ENCODE assay signal across 21 cellular contexts in the genomic region with DNA sequence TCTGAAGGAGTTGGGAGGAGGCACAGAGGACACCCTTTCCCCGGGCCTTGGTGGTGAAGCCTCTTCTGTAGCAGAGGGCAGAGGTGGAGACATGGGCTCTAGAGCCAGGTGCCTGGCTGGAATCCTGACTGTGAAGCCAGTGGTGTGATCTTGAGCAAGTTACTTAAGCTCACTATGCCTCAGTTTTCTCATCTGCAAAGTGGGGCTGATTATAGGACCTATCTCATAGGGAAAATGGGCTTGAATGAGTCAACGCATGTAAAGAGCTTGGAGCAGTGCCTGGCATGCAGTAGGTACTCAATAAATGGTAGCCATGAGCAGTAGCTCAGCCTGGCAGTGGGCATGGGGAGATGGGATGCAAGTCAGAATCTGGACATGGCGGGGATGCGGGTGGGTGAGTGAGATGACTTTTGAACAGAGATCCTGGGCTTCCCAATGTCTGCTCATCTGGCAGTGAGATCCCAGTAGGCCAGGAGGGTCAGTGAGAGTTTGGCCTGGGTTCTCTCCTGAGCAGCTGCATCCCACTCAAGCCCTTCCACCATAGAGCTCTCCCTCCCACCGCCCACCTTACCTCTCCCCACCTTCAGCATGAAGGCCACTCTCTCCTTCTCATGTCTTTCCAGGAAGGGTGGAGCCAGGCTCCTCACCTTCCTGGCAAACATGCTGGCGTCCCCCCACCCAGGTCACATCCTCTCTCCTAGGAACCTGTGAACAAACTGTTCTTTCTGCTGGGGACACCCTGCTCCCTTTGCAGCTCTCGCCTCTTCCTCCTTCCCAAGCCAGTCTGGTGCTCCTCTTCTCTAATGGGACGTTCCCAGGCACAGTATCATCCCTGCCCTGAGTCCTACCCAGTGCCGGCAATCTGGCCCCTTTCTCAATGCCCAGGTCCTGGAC. TPM values are rescaled to one million over a fixed set of nuclear protein-coding genes. Genes with fewer than 3 reads are reported as not detected.
DNase-seq lines count a peak whose midpoint lies in the region; ATAC-seq, FAIRE-seq and TF ChIP-seq lines count a peak whose summit lies in the region.
"Had no signal": no experiment of that assay in that cellular context is flagged by ENCODE, and none has a peak within 500 bp of the region (broad histone marks: within the 10 kb centered on the region; RNA-seq: fewer than 3 reads in every experiment).

No MANE protein-coding gene starts in this region.

- H3K9me3 ChIP-seq in CD4-positive, alpha-beta memory T cell (ENCODE audit: control insufficient read depth in 1 of 2, low read length in 2 of 2), result no peaks in the 10 kb centered on the region
- H3K9me3 ChIP-seq in K562 (replicated peaks; ENCODE audit: control insufficient read depth, insufficient read depth, low read depth, low read length) (no peaks in the 10 kb centered on the region), mucosa of rectum (ENCODE audit: control insufficient read depth in 2 of 2, low read length in 2 of 2) (no peaks in the 10 kb centered on the region), subcutaneous abdominal adipose tissue (ENCODE audit: control insufficient read depth in 5 of 5, low read length in 5 of 5) (no peaks in the 10 kb centered on the region)

- H3K9me1 ChIP-seq in K562 (ENCODE audit: control insufficient read depth, insufficient read depth, low read length), result no peaks in the 10 kb centered on the region

- 56% methylated on average over 8 of the region's 9 CpGs for WGBS in K562 (ENCODE audit: insufficient coverage, low coverage, missing lambda C conversion rate)

- no peak for DNase-seq in CD4-positive, alpha-beta memory T cell
- no peak for DNase-seq in K562 (ENCODE audit: extremely low read depth in 1 of 4, low spot score in 3 of 4)
- DNase-seq in inferior parietal cortex (ENCODE audit: extremely low spot score), result no peak
- DNase-seq in NCI-H1417 treated with DMSO at 0.1 percent for 48 hours (lab: John Stamatoyannopoulos, UW), result no peak
- DNase-seq in iPS-NIHi7 (ENCODE audit: extremely low spot score), result no peak
- DNase-seq: activated CD4-positive, alpha-beta T cell treated with anti-CD3 and anti-CD28 coated beads for 4 hours; activated T-cell treated with anti-CD3 and anti-CD28 coated beads, Interleukin-2, amount 50 U/mL, for 48 hours; GDM1; Kasumi-1; NCI-H2029; NCI-H748 treated with DMSO at 0.1 percent for 48 hours; stimulated activated CD4-positive, alpha-beta T cell treated with anti-CD3 and anti-CD28 coated beads, Interleukin-2, amount 100 ng/mL, for 24 hours; stimulated activated CD8-positive, alpha-beta memory T cell treated with anti-CD3 and anti-CD28 coated beads, Interleukin-4, amount 100 ng/mL, for 48 hours; T-helper 2 cell had no signal

- no peak overlapping the region for H3K4me2 ChIP-seq in K562 (ENCODE audit: insufficient read depth, low read length)

- CTCF ChIA-PET in CD4-positive, alpha-beta memory T cell (lab: Charles Lee; ENCODE audit: partially characterized antibody), result interaction anchor here (17.6 kb wide), 1 partner anchor 39 kb away, joined by 562 read pairs; a partner anchor contains a TSS
- CTCF ChIA-PET in K562 (lab: Yijun Ruan, JAX; ENCODE audit: low intra/inter-chr PET ratio), result no interaction called here

- H3K9ac ChIP-seq in K562 (ENCODE audit: insufficient read depth in 1 of 2, low read depth in 2 of 2, low read length in 2 of 2), result peak overlapping the region in 1 of 2 experiments; percentile 43; a peak in 1 of 4 replicates
- no peak overlapping the region for H3K9ac ChIP-seq in mucosa of rectum (ENCODE audit: low read depth in 1 of 2, low read length in 2 of 2)
- H3K9ac ChIP-seq in subcutaneous abdominal adipose tissue (ENCODE audit: low read length in 5 of 5), result peak overlapping the region in 1 of 5 donors; percentile 32

- in situ Hi-C loops in K562 (cut with MboI), result no loop called here

- peaks cover 23 to 36% (median 30%) of the 10 kb centered on the region in 4 donors for H3K4me1 Mint-ChIP-seq in CD4-positive, alpha-beta memory T cell

- BruUV-seq in K562 (replicated peaks; lab: Mats Ljungman, UMichigan), result no TSS peak

- no peaks in the 10 kb centered on the region for H3K36me3 ChIP-seq in CD4-positive, alpha-beta memory T cell (ENCODE audit: insufficient read depth, low read length)
- no peaks in the 10 kb centered on the region for H3K36me3 ChIP-seq in K562 (ENCODE audit: control insufficient read depth, insufficient read depth, low read length)
- no peaks in the 10 kb centered on the region for H3K36me3 ChIP-seq in mucosa of rectum (ENCODE audit: control insufficient read depth in 2 of 2, insufficient read depth in 2 of 2, low read length in 2 of 2)
- no peaks in the 10 kb centered on the region for H3K36me3 ChIP-seq in subcutaneous abdominal adipose tissue (ENCODE audit: control insufficient read depth in 5 of 5, insufficient read depth in 5 of 5, low read length in 5 of 5)

- TF ChIP-seq RAD21 in K562 (CRISPR knock-in tag; conservative IDR thresholded peaks at IDR 0.05 in 1 of 2, IDR thresholded peaks at IDR 0.05 in 1 of 2), result no peak

- peaks cover 41% of the 10 kb centered on the region for H3K4me1 ChIP-seq in CD4-positive, alpha-beta memory T cell (ENCODE audit: insufficient read depth, low read length)
- H3K4me1 ChIP-seq in K562 (replicated peaks in 1 of 2; ENCODE audit: control insufficient read depth in 2 of 2, insufficient read depth in 2 of 2, low read length in 2 of 2) (peaks cover 40 to 43% of the 10 kb centered on the region in 2 experiments), mucosa of rectum (ENCODE audit: control insufficient read depth in 2 of 2, insufficient read depth in 2 of 2, low read length in 2 of 2) (peaks cover 42 to 49% of the 10 kb centered on the region in 2 donors), subcutaneous abdominal adipose tissue (ENCODE audit: control insufficient read depth in 5 of 5, insufficient read depth in 5 of 5, low read length in 5 of 5) (peaks cover 7 to 33% (median 21%) of the 10 kb centered on the region in 5 donors)

- H3K27me3 ChIP-seq in CD4-positive, alpha-beta memory T cell (ENCODE audit: insufficient read depth, low read length), result no peaks in the 10 kb centered on the region
- H3K27me3 ChIP-seq in K562 (ENCODE audit: control insufficient read depth in 2 of 2, insufficient read depth in 2 of 2, low read length in 2 of 2) (no peaks in the 10 kb centered on the region; a peak in 1 of 5 replicates), mucosa of rectum (ENCODE audit: control insufficient read depth in 2 of 2, insufficient read depth in 2 of 2, low read length in 2 of 2) (no peaks in the 10 kb centered on the region), subcutaneous abdominal adipose tissue (ENCODE audit: control insufficient read depth in 5 of 5, insufficient read depth in 4 of 5, low read length in 5 of 5) (peaks cover 0 to 6% (median 0%) of the 10 kb centered on the region in 5 donors)

- no peak overlapping the region for H3K27ac Mint-ChIP-seq in CD4-positive, alpha-beta memory T cell

- H3K4me3 ChIP-seq in CD4-positive, alpha-beta memory T cell (ENCODE audit: low read length in 2 of 2), result no peak overlapping the region
- H3K4me3 ChIP-seq in K562 (no peak overlapping the region), mucosa of rectum (ENCODE audit: low read length in 2 of 2) (peak overlapping the region in 1 of 2 donors; percentile 23), subcutaneous abdominal adipose tissue (ENCODE audit: low read depth in 1 of 5, low read length in 5 of 5) (peak overlapping the region; percentile 19 to 59 (median 53))

- intact Hi-C loops in CD4-positive, alpha-beta memory T cell (cut with micrococcal nuclease), result no loop called here
- intact Hi-C loops in K562 (cut with micrococcal nuclease), result no loop called here

- peaks cover 3 to 8% of the 10 kb centered on the region in 2 donors for H3K27me3 Mint-ChIP-seq in CD4-positive, alpha-beta memory T cell

- H4K20me1 ChIP-seq in K562 (replicated peaks; ENCODE audit: control insufficient read depth, insufficient read depth, low read length), result no peaks in the 10 kb centered on the region

- no peak for TF ChIP-seq CTCF in K562 (IDR thresholded peaks at IDR 0.05 in 2 of 3, conservative IDR thresholded peaks at IDR 0.05 in 1 of 3; ENCODE audit: insufficient read depth in 2 of 3, low read depth in 1 of 3, low read length in 3 of 3)

- FAIRE-seq in K562 (lab: Jason Lieb, UNC), result no peak
- FAIRE-seq: urothelium cell line had no signal

- TF ChIP-seq EP300 in K562 (IDR thresholded peaks at IDR 0.05; ENCODE audit: low read length), result no peak

- H3K36me3 Mint-ChIP-seq in CD4-positive, alpha-beta memory T cell, result peaks cover 0 to 3% of the 10 kb centered on the region in 2 donors

- H3K4me3 Mint-ChIP-seq in CD4-positive, alpha-beta memory T cell, result peak overlapping the region in 5 of 8 donors; percentile 1 to 30 (median 8)

- H2AFZ ChIP-seq in K562 (ENCODE audit: low read depth, low read length), result no peak overlapping the region

- ATAC-seq in K562, result no peak
- ATAC-seq in GM21619 (IDR thresholded peaks at IDR 0.05; ENCODE audit: unreplicated experiment), result no peak
- ATAC-seq: Right ventricle myocardium inferior had no signal

- POLR2A ChIA-PET in CD4-positive, alpha-beta memory T cell (lab: Charles Lee; ENCODE audit: partially characterized antibody), result interaction anchor here (1.0 to 5.4 kb wide), 3 partner anchors 12 to 42 kb away, joined by 3 to 34 read pairs (median 19); a partner anchor contains a TSS
- POLR2A ChIA-PET in K562 (lab: Yijun Ruan, JAX), result interaction anchor here (1.0 to 1.7 kb wide), 2 partner anchors 13 to 51 kb away, joined by 3 to 8 read pairs; a partner anchor contains a TSS

- H3K9me3 Mint-ChIP-seq in CD4-positive, alpha-beta memory T cell, result peaks cover 0 to 2% (median 0%) of the 10 kb centered on the region in 8 donors

- no peak overlapping the region for H3K27ac ChIP-seq in CD4-positive, alpha-beta memory T cell (ENCODE audit: low read depth, low read length)
- H3K27ac ChIP-seq in K562 (ENCODE audit: extremely low read depth, low read depth, low read length) (no peak overlapping the region), mucosa of rectum (ENCODE audit: low read depth in 2 of 2, low read length in 2 of 2) (peak overlapping the region; percentile 37 to 71), subcutaneous abdominal adipose tissue (ENCODE audit: low read depth, low read length) (no peak overlapping the region)

- H3K79me2 ChIP-seq in K562 (ENCODE audit: control insufficient read depth, insufficient read depth, low read length), result no peaks in the 10 kb centered on the region

- no peak for TF ChIP-seq POLR2A in K562 (conservative IDR thresholded peaks at IDR 0.05)

RNA-seq across cellular contexts. Expression of a gene that starts 13.1 kb away (rescaled TPM):
- 10 to 100 TPM; 39.6 to 39.9 TPM for total RNA-seq in CD4-positive, alpha-beta memory T cell
- 10 to 100 TPM in 1 of 2 donors, 1 to 10 TPM in 1; 3.0 to 17.1 TPM for polyA plus RNA-seq in CD4-positive, alpha-beta memory T cell
- 7.1 and 12.2 TPM in 2 replicates for total RNA-seq in K562 (2011; cell fraction: chromatin; rRNA removed; ENCODE audit: low replicate concordance)
- total RNA-seq in K562 (2011; cell fraction: nucleolus; rRNA removed), result 3.4 and 3.7 TPM in 2 replicates
- 4.2 and 9.5 TPM in 2 replicates for total RNA-seq in K562 (2011; cell fraction: nucleoplasm; rRNA removed)
- total RNA-seq in K562 (2014; rRNA removed) (2.1 and 2.8 TPM in 2 replicates), K562 (2014; rRNA removed; fragmentation: Illumina TruSeq; extraction: Trizol) (1.5 and 2.3 TPM in 2 replicates), K562 (2015; rRNA removed; fragmentation: Illumina TruSeq; extraction: Trizol) (1.4 and 1.5 TPM in 2 replicates), K562 (2021) (15.9 and 17.4 TPM in 2 replicates)
- polyA plus RNA-seq in K562 (2011; rRNA removed) (2.3 and 5.0 TPM in 2 replicates), K562 (2014; fragmentation: Illumina TruSeq; extraction: Trizol) (19.1 and 22.3 TPM in 2 replicates), K562 (2014; fragmentation: Nextera tagmentation; extraction: Ambion mirVana) (under 1 TPM; 0.77 to 0.88 TPM), K562 (2014; rRNA removed) (6.1 and 6.5 TPM in 2 replicates)
- polyA plus RNA-seq in K562 (2011; cell fraction: cytosol; rRNA removed), result 2.4 and 4.0 TPM in 2 replicates
- polyA plus RNA-seq in K562 (2011; cell fraction: nucleus; rRNA removed), result 7.3 and 11.1 TPM in 2 replicates
- polyA plus RNA-seq in K562 (2012), result 21.1 and 27.4 TPM in 2 replicates
- polyA minus RNA-seq in K562 (2011; rRNA and poly(A)+ RNA removed), result 1.8 and 2.7 TPM in 2 replicates
- polyA minus RNA-seq in K562 (2011; cell fraction: cytosol; rRNA and poly(A)+ RNA removed), result 5.8 and 6.6 TPM in 2 replicates
- polyA minus RNA-seq in K562 (2011; cell fraction: nucleus; rRNA and poly(A)+ RNA removed), result 1.2 and 1.3 TPM in 2 replicates

RNA-seq across cellular contexts. Expression of a gene that starts 32.0 kb away (rescaled TPM):
- total RNA-seq in CD4-positive, alpha-beta memory T cell, result not detected
- polyA plus RNA-seq in CD4-positive, alpha-beta memory T cell, result not detected
- 4.1 and 13.9 TPM in 2 replicates for total RNA-seq in K562 (2011; cell fraction: chromatin; rRNA removed; ENCODE audit: low replicate concordance)
- 7.8 and 13.2 TPM in 2 replicates for total RNA-seq in K562 (2011; cell fraction: nucleolus; rRNA removed)
- total RNA-seq in K562 (2011; cell fraction: nucleoplasm; rRNA removed), result 7.0 and 11.1 TPM in 2 replicates
- total RNA-seq in K562 (2014; rRNA removed) (2.2 TPM in 2 replicates), K562 (2014; rRNA removed; fragmentation: Illumina TruSeq; extraction: Trizol) (1.6 and 2.0 TPM in 2 replicates), K562 (2015; rRNA removed; fragmentation: Illumina TruSeq; extraction: Trizol) (1.1 TPM in 2 replicates), K562 (2021) (6.9 and 7.9 TPM in 2 replicates)
- polyA plus RNA-seq in K562 (2011; rRNA removed) (5.2 and 5.5 TPM in 2 replicates), K562 (2014; fragmentation: Illumina TruSeq; extraction: Trizol) (2.9 and 4.1 TPM in 2 replicates), K562 (2014; fragmentation: Nextera tagmentation; extraction: Ambion mirVana) (under 1 TPM; 0.11 TPM), K562 (2014; rRNA removed) (4.6 and 4.7 TPM in 2 replicates)
- 4.0 and 12.5 TPM in 2 replicates for polyA plus RNA-seq in K562 (2011; cell fraction: cytosol; rRNA removed)
- 9.0 and 21.6 TPM in 2 replicates for polyA plus RNA-seq in K562 (2011; cell fraction: nucleus; rRNA removed)
- polyA plus RNA-seq in K562 (2012), result 9.4 and 10.4 TPM in 2 replicates
- polyA minus RNA-seq in K562 (2011; rRNA and poly(A)+ RNA removed), result 3.1 and 4.7 TPM in 2 replicates
- 4.2 and 7.2 TPM in 2 replicates for polyA minus RNA-seq in K562 (2011; cell fraction: cytosol; rRNA and poly(A)+ RNA removed)
- polyA minus RNA-seq in K562 (2011; cell fraction: nucleus; rRNA and poly(A)+ RNA removed), result 7.6 and 8.6 TPM in 2 replicates

RNA-seq across cellular contexts. Expression of a gene that starts 41.9 kb away (rescaled TPM):
- total RNA-seq in CD4-positive, alpha-beta memory T cell, result 10 to 100 TPM; 26.4 to 30.5 TPM
- 10 to 100 TPM; 15.7 to 19.5 TPM for polyA plus RNA-seq in CD4-positive, alpha-beta memory T cell
- 69.2 and 220 TPM in 2 replicates for total RNA-seq in K562 (2011; cell fraction: chromatin; rRNA removed; ENCODE audit: low replicate concordance)
- 148 and 158 TPM in 2 replicates for total RNA-seq in K562 (2011; cell fraction: nucleolus; rRNA removed)
- 96.5 and 102 TPM in 2 replicates for total RNA-seq in K562 (2011; cell fraction: nucleoplasm; rRNA removed)
- total RNA-seq in K562 (2014; rRNA removed) (23.2 and 29.9 TPM in 2 replicates), K562 (2014; rRNA removed; fragmentation: Illumina TruSeq; extraction: Trizol) (5.7 and 8.5 TPM in 2 replicates), K562 (2015; rRNA removed; fragmentation: Illumina TruSeq; extraction: Trizol) (11.8 and 13.7 TPM in 2 replicates), K562 (2021) (24.0 and 28.8 TPM in 2 replicates)
- polyA plus RNA-seq in K562 (2011; rRNA removed) (19.3 and 32.0 TPM in 2 replicates), K562 (2014; fragmentation: Illumina TruSeq; extraction: Trizol) (13.6 and 20.9 TPM in 2 replicates), K562 (2014; fragmentation: Nextera tagmentation; extraction: Ambion mirVana) (1 to 10 TPM in 1 of 2 experiments, under 1 TPM in 1; 0.25 to 1.2 TPM), K562 (2014; rRNA removed) (31.9 and 32.9 TPM in 2 replicates)
- polyA plus RNA-seq in K562 (2011; cell fraction: cytosol; rRNA removed), result 25.1 and 31.5 TPM in 2 replicates
- polyA plus RNA-seq in K562 (2011; cell fraction: nucleus; rRNA removed), result 364 and 377 TPM in 2 replicates
- polyA plus RNA-seq in K562 (2012), result 26.3 and 41.4 TPM in 2 replicates
- 10.1 and 10.3 TPM in 2 replicates for polyA minus RNA-seq in K562 (2011; rRNA and poly(A)+ RNA removed)
- polyA minus RNA-seq in K562 (2011; cell fraction: cytosol; rRNA and poly(A)+ RNA removed), result 6.3 and 8.0 TPM in 2 replicates
- 64.5 and 81.4 TPM in 2 replicates for polyA minus RNA-seq in K562 (2011; cell fraction: nucleus; rRNA and poly(A)+ RNA removed)

RNA-seq across cellular contexts. Expression of a gene that starts 51.5 kb away (rescaled TPM):
- under 1 TPM; 0.23 to 0.69 TPM for total RNA-seq in CD4-positive, alpha-beta memory T cell
- polyA plus RNA-seq in CD4-positive, alpha-beta memory T cell, result not detected
- 1.0 and 1.1 TPM in 2 replicates for total RNA-seq in K562 (2011; cell fraction: chromatin; rRNA removed; ENCODE audit: low replicate concordance)
- total RNA-seq in K562 (2011; cell fraction: nucleolus; rRNA removed), result 0.50 and 0.66 TPM in 2 replicates
- total RNA-seq in K562 (2011; cell fraction: nucleoplasm; rRNA removed), result 1.1 TPM in 2 replicates
- total RNA-seq in K562 (2014; rRNA removed) (0.37 TPM in 1 of 2 replicates, not detected in the other), K562 (2014; rRNA removed; fragmentation: Illumina TruSeq; extraction: Trizol) (0.22 and 0.40 TPM in 2 replicates), K562 (2015; rRNA removed; fragmentation: Illumina TruSeq; extraction: Trizol) (0.47 and 0.64 TPM in 2 replicates), K562 (2021) (0.73 and 1.0 TPM in 2 replicates)
- polyA plus RNA-seq in K562 (2011; rRNA removed) (0.59 and 0.72 TPM in 2 replicates), K562 (2014; fragmentation: Illumina TruSeq; extraction: Trizol) (1.4 and 1.9 TPM in 2 replicates), K562 (2014; fragmentation: Nextera tagmentation; extraction: Ambion mirVana) (under 1 TPM; 0.39 TPM), K562 (2014; rRNA removed) (0.53 and 1.4 TPM in 2 replicates)
- 0.88 and 0.94 TPM in 2 replicates for polyA plus RNA-seq in K562 (2011; cell fraction: cytosol; rRNA removed)
- 1.5 and 2.2 TPM in 2 replicates for polyA plus RNA-seq in K562 (2011; cell fraction: nucleus; rRNA removed)
- 1.5 and 2.6 TPM in 2 replicates for polyA plus RNA-seq in K562 (2012)
- polyA minus RNA-seq in K562 (2011; rRNA and poly(A)+ RNA removed), result 0.30 and 0.42 TPM in 2 replicates
- polyA minus RNA-seq in K562 (2011; cell fraction: cytosol; rRNA and poly(A)+ RNA removed), result not detected in 2 replicates
- 0.27 and 0.44 TPM in 2 replicates for polyA minus RNA-seq in K562 (2011; cell fraction: nucleus; rRNA and poly(A)+ RNA removed)
- total RNA-seq: mesenteric fat pad, pulmonary artery endothelial cell had no signal

RNA-seq across cellular contexts. Expression of a gene that starts 51.6 kb away (rescaled TPM):
- 10 to 100 TPM; 39.6 to 41.4 TPM for total RNA-seq in CD4-positive, alpha-beta memory T cell
- polyA plus RNA-seq in CD4-positive, alpha-beta memory T cell, result 10 to 100 TPM; 45.9 to 69.6 TPM
- 25.1 and 49.5 TPM in 2 replicates for total RNA-seq in K562 (2011; cell fraction: chromatin; rRNA removed; ENCODE audit: low replicate concordance)
- 40.0 and 45.0 TPM in 2 replicates for total RNA-seq in K562 (2011; cell fraction: nucleolus; rRNA removed)
- 37.7 and 40.2 TPM in 2 replicates for total RNA-seq in K562 (2011; cell fraction: nucleoplasm; rRNA removed)
- total RNA-seq in K562 (2014; rRNA removed) (68.6 and 83.9 TPM in 2 replicates), K562 (2014; rRNA removed; fragmentation: Illumina TruSeq; extraction: Trizol) (46.9 and 50.2 TPM in 2 replicates), K562 (2015; rRNA removed; fragmentation: Illumina TruSeq; extraction: Trizol) (52.3 and 53.1 TPM in 2 replicates), K562 (2021) (71.2 and 82.9 TPM in 2 replicates)
- polyA plus RNA-seq in K562 (2011; rRNA removed) (67.3 and 101 TPM in 2 replicates), K562 (2014; fragmentation: Illumina TruSeq; extraction: Trizol) (105 and 108 TPM in 2 replicates), K562 (2014; fragmentation: Nextera tagmentation; extraction: Ambion mirVana) (10 to 100 TPM; 27.8 to 47.8 TPM), K562 (2014; rRNA removed) (67.4 and 83.9 TPM in 2 replicates)
- polyA plus RNA-seq in K562 (2011; cell fraction: cytosol; rRNA removed), result 154 and 231 TPM in 2 replicates
- polyA plus RNA-seq in K562 (2011; cell fraction: nucleus; rRNA removed), result 49.9 and 54.1 TPM in 2 replicates
- polyA plus RNA-seq in K562 (2012), result 60.8 and 104 TPM in 2 replicates
- polyA minus RNA-seq in K562 (2011; rRNA and poly(A)+ RNA removed), result 82.5 and 100 TPM in 2 replicates
- 43.6 and 55.3 TPM in 2 replicates for polyA minus RNA-seq in K562 (2011; cell fraction: cytosol; rRNA and poly(A)+ RNA removed)
- 28.5 and 32.1 TPM in 2 replicates for polyA minus RNA-seq in K562 (2011; cell fraction: nucleus; rRNA and poly(A)+ RNA removed)

Comparison
In these comparisons a context has a peak if more than half of its experiments do, and no peak if none do; other contexts are left out.
1. H3K27ac ChIP-seq: peak in mucosa of rectum (2 of 2); none in CD4-positive, alpha-beta memory T cell (single experiment), K562 (single experiment) and subcutaneous abdominal adipose tissue (single experiment).
2. H3K4me3 ChIP-seq: peak in subcutaneous abdominal adipose tissue (5 of 5); none in CD4-positive, alpha-beta memory T cell (0 of 2) and K562 (single experiment).